ENCODE assay signal across 15 cellular contexts in genomic region chr10:4043897-4044296, GRCh38.
"Had no signal": no experiment of that assay in that cellular context is flagged by ENCODE, and none has a peak within 500 bp of the region (broad histone marks: within the 10 kb centered on the region; RNA-seq: fewer than 3 reads in every experiment).

No MANE protein-coding gene starts in this region.

- H3K4me3 ChIP-seq: neural progenitor cell, tibial nerve had no signal

- H3K27ac ChIP-seq: neural progenitor cell had no signal

- H3K4me1 ChIP-seq: neural progenitor cell had no signal

- H3K36me3 ChIP-seq: neural progenitor cell, tibial nerve had no signal

- DNase-seq: activated CD4-positive, alpha-beta T cell treated with anti-CD3 and anti-CD28 coated beads, Interleukin-2, amount 50 U/mL, for 4 hours; activated CD4-positive, CD25-positive, alpha-beta regulatory T cell treated with anti-CD3 and anti-CD28 coated beads, Interleukin-2, amount 50 U/mL, for 72 hours; activated naive CD4-positive, alpha-beta T cell treated with Interleukin-2 at 50 U/mL for 16 hours; activated naive CD8-positive, alpha-beta T cell treated with anti-CD3 and anti-CD28 coated beads, Interleukin-2, amount 50 U/mL, for 24 hours; aorta; cerebellar nuclear complex; endodermal cell; erythroblast; mammary epithelial cell; stimulated activated CD4-positive, alpha-beta T cell treated with anti-CD3 and anti-CD28 coated beads, Interleukin-12 subunit alpha, Interleukin-12 subunit beta, amount 100 ng/mL, for 4 hours; substantia nigra had no signal

- H3K27me3 ChIP-seq: neural progenitor cell, tibial nerve had no signal

- ATAC-seq: activated naive CD8-positive, alpha-beta T cell treated with anti-CD3 and anti-CD28 coated beads, Interleukin-2, amount 50 U/mL, for 24 hours; activated T-helper 17 cell treated with anti-CD3 and anti-CD28 coated beads, Interleukin-2, amount 50 U/mL, for 72 hours; stimulated activated memory B cell treated with anti-CD40 and anti-IgM and Interleukin-4, amounts not matched to agents 10 μg/mL and 1 μg/mL and 100 μg/mL, for 72 hours had no signal
